Comparison of ENCODE assay signal across 8 cellular contexts in genomic region chr14:24113379-24113800, GRCh38. TPM values are rescaled to one million over a fixed set of nuclear protein-coding genes. Genes with fewer than 3 reads are reported as not detected.
A peak's percentile ranks its signal among the peaks of the same experiment; 100 is the strongest.
DNase-seq lines count a peak whose midpoint lies in the region; ATAC-seq, FAIRE-seq and TF ChIP-seq lines count a peak whose summit lies in the region.

No MANE protein-coding gene starts in this region.

- peaks cover 22% of the 10 kb centered on the region for H3K4me1 Mint-ChIP-seq in mesothelial cell of epicardium

- H3K9me3 ChIP-seq in A549 (no peaks in the 10 kb centered on the region), HUES64 (ENCODE audit: insufficient read depth, low read depth, low read length) (no peaks in the 10 kb centered on the region), breast epithelium (no peaks in the 10 kb centered on the region)

- 42% methylated on average over 15 of the region's 15 CpGs for WGBS in A549 (ENCODE audit: missing lambda C conversion rate)
- WGBS in HUES64 = 19% methylated on average over 15 of the region's 15 CpGs

- H3K4me3 Mint-ChIP-seq in mesothelial cell of epicardium = peak overlapping the region; percentile 90

- H3K27me3 ChIP-seq in HUES64 (ENCODE audit: insufficient read depth, low read length) (no peaks in the 10 kb centered on the region), breast epithelium (no peaks in the 10 kb centered on the region)

- H3K9ac ChIP-seq in HUES64 (ENCODE audit: low read depth, low read length) = peak overlapping the region; percentile 70

- H3K4me1 ChIP-seq in A549 = peaks cover 17% of the 10 kb centered on the region; the same call in 1 of the 3 replicates
- H3K4me1 ChIP-seq in HUES64 (ENCODE audit: insufficient read depth, low read length) = peaks cover 5% of the 10 kb centered on the region; the same call in 1 of the 2 replicates
- peaks cover 4 to 17% of the 10 kb centered on the region in 2 donors for H3K4me1 ChIP-seq in breast epithelium

- ATAC-seq in A549 = peak; percentile 14 to 24; a peak in 5 of 6 replicates
- no peak for ATAC-seq in esophagus mucosa
- no peak for ATAC-seq in HG03342 (IDR thresholded peaks at IDR 0.05; ENCODE audit: unreplicated experiment)

- CTCF ChIA-PET in A549 (lab: Yijun Ruan, JAX) = interaction anchor here (1.1 to 5.6 kb wide), 5 partner anchors 11 to 58 kb away, joined by 4 to 44 read pairs (median 6); partner anchors contain the start of gene IRF9

- H3K27me3 Mint-ChIP-seq in mesothelial cell of epicardium (ENCODE audit: low read depth) = peaks cover 2% of the 10 kb centered on the region

- no peak for DNase-seq in A549 (ENCODE audit: low read depth in 1 of 2, low spot score in 1 of 2)
- no peak for DNase-seq in breast epithelium (ENCODE audit: low spot score in 2 of 2)
- no peak for DNase-seq in mesothelial cell of epicardium (ENCODE audit: low spot score in 2 of 2, unreplicated experiment in 2 of 2)
- DNase-seq in GM19238 (ENCODE audit: insufficient read length, low spot score) = no peak
- DNase-seq in GM20000 (ENCODE audit: low spot score) = no peak

- no peaks in the 10 kb centered on the region for H3K36me3 Mint-ChIP-seq in mesothelial cell of epicardium

- H3K9me3 Mint-ChIP-seq in mesothelial cell of epicardium = no peaks in the 10 kb centered on the region

- H3K27ac ChIP-seq in A549 (peak overlapping the region; percentile 95 to 96), HUES64 (ENCODE audit: low read depth, low read length) (peak overlapping the region; percentile 94; the same call in 1 of the 2 replicates), breast epithelium (peak overlapping the region; percentile 98 to 99)

- H3K4me2 ChIP-seq in A549 = peak overlapping the region; percentile 78

- no peak for FAIRE-seq in A549 (lab: Jason Lieb, UNC)

- peak overlapping the region; percentile 99 for H3K27ac Mint-ChIP-seq in mesothelial cell of epicardium

- no peak for TF ChIP-seq EP300 in A549 (IDR thresholded peaks at IDR 0.05)

- no peak for TF ChIP-seq RAD21 in A549 (conservative IDR thresholded peaks at IDR 0.05 in 1 of 2, IDR thresholded peaks at IDR 0.05 in 1 of 2)

- intact Hi-C loops in breast epithelium (cut with DNase I; ENCODE audit: low total_unique reads) = no loop called here

- TF ChIP-seq POLR2A in A549 (IDR thresholded peaks at IDR 0.05; ENCODE audit: low read length) = no peak
- TF ChIP-seq POLR2A in breast epithelium (IDR thresholded peaks at IDR 0.05) = no peak

- POLR2A ChIA-PET in A549 (lab: Yijun Ruan, JAX) = interaction anchor here (1.3 to 2.9 kb wide), 8 partner anchors 10 to 77 kb away, joined by 4 to 55 read pairs (median 22); partner anchors contain the start of genes CARMIL3, EMC9, IRF9 and PCK2

- H3K4me3 ChIP-seq in A549 = peak overlapping the region; percentile 62
- H3K4me3 ChIP-seq in HUES64 (ENCODE audit: low read length) = peak overlapping the region; percentile 89
- H3K4me3 ChIP-seq in breast epithelium = peak overlapping the region; percentile 64 to 74 (median 74)

- H3K36me3 ChIP-seq in HUES64 (ENCODE audit: insufficient read depth, low read length) (peaks cover 19% of the 10 kb centered on the region), breast epithelium (no peaks in the 10 kb centered on the region)

- TF ChIP-seq CTCF in A549 (IDR thresholded peaks at IDR 0.05) (no peak), breast epithelium (IDR thresholded peaks at IDR 0.05) (no peak), mesothelial cell of epicardium (IDR thresholded peaks at IDR 0.05; ENCODE audit: unreplicated experiment) (no peak), GM20000 (IDR thresholded peaks at IDR 0.05; ENCODE audit: extremely low read depth, missing control alignments) (no peak)

TF ChIP-seq in A549, 52 proteins besides CTCF, POLR2A, EP300 and RAD21:
- no peak for TF ChIP-seq E2F6 (IDR thresholded peaks at IDR 0.05; ENCODE audit: borderline replicate concordance, low read depth)
- no peak for TF ChIP-seq ESRRA (IDR thresholded peaks at IDR 0.05; ENCODE audit: borderline replicate concordance, low read length)
- TF ChIP-seq MAZ (IDR thresholded peaks at IDR 0.05; ENCODE audit: borderline replicate concordance, low read depth, low read length) = no peak
- no peak for TF ChIP-seq HOXB13 (CRISPR knock-in tag; IDR thresholded peaks at IDR 0.05; ENCODE audit: low read depth)
- TF ChIP-seq HES2 (IDR thresholded peaks at IDR 0.05) = no peak
- no peak for TF ChIP-seq PBX3 (IDR thresholded peaks at IDR 0.05)
- no peak for TF ChIP-seq BHLHE40 (IDR thresholded peaks at IDR 0.05; ENCODE audit: low read depth, low read length)
TF ChIP-seq in A549: peak in this region for 0.

RNA-seq across cellular contexts. Expression of gene DCAF11, which starts 1.2 kb away (rescaled TPM):
- 27.9 and 30.2 TPM in 2 replicates for polyA plus RNA-seq in A549 (2011; rRNA removed)
- 19.8 and 23.0 TPM in 2 replicates for polyA plus RNA-seq in A549 (2012; cell fraction: cytosol; rRNA removed)
- polyA plus RNA-seq in A549 (2012; cell fraction: nucleus; rRNA removed) = 25.8 and 32.7 TPM in 2 replicates
- polyA plus RNA-seq in A549 (2017; fragmentation: RNase III; extraction: RNeasy Plus Mini Kit Qiagen cat#74134 plus additional on column Dnase treatment) = 22.2 to 31.4 TPM (median 30.7 TPM) in 3 replicates
- polyA minus RNA-seq in A549 (2011; rRNA and poly(A)+ RNA removed) = 41.2 and 48.4 TPM in 2 replicates
- polyA plus RNA-seq in HUES64 (2013, experiment 1 of 2) = 36.6 TPM
- 41.0 TPM for polyA plus RNA-seq in HUES64 (2013, experiment 2 of 2)
- 10 to 100 TPM; 78.6 to 81.6 (median 80.9) TPM for total RNA-seq in breast epithelium
- total RNA-seq in mesothelial cell of epicardium = 62.3 to 71.1 TPM (median 63.7 TPM) in 3 replicates
- 48.2 TPM for total RNA-seq in esophagus mucosa

RNA-seq across cellular contexts. Expression of gene NRL, which starts 1.4 kb away (rescaled TPM):
- 0.86 and 0.97 TPM in 2 replicates for polyA plus RNA-seq in A549 (2011; rRNA removed)
- polyA plus RNA-seq in A549 (2012; cell fraction: cytosol; rRNA removed) = 0.66 and 1.6 TPM in 2 replicates
- polyA plus RNA-seq in A549 (2012; cell fraction: nucleus; rRNA removed) = 0.71 and 1.3 TPM in 2 replicates
- polyA plus RNA-seq in A549 (2017; fragmentation: RNase III; extraction: RNeasy Plus Mini Kit Qiagen cat#74134 plus additional on column Dnase treatment) = 0.84 to 0.93 TPM (median 0.88 TPM) in 3 replicates
- 0.95 and 1.1 TPM in 2 replicates for polyA minus RNA-seq in A549 (2011; rRNA and poly(A)+ RNA removed)
- 1.2 TPM for polyA plus RNA-seq in HUES64 (2013, experiment 1 of 2)
- 0.63 TPM for polyA plus RNA-seq in HUES64 (2013, experiment 2 of 2)
- 1 to 10 TPM; 2.1 to 5.6 (median 2.5) TPM for total RNA-seq in breast epithelium
- 1.5 to 2.0 TPM (median 1.8 TPM) in 3 replicates for total RNA-seq in mesothelial cell of epicardium
- 1.1 TPM for total RNA-seq in esophagus mucosa

RNA-seq across cellular contexts. Expression of gene FITM1, which starts 17.1 kb away (rescaled TPM):
- polyA plus RNA-seq in A549 (2011; rRNA removed) (0.06 TPM in 1 of 2 replicates, not detected in the other), A549 (2017; fragmentation: RNase III; extraction: RNeasy Plus Mini Kit Qiagen cat#74134 plus additional on column Dnase treatment) (0.36 TPM in 1 of 3 replicates, not detected in the others)
- polyA plus RNA-seq in A549 (2012; cell fraction: cytosol; rRNA removed) = 0.12 and 0.18 TPM in 2 replicates
- polyA plus RNA-seq in A549 (2012; cell fraction: nucleus; rRNA removed) = 0.94 and 1.4 TPM in 2 replicates
- polyA minus RNA-seq in A549 (2011; rRNA and poly(A)+ RNA removed) = not detected in 2 replicates
- not detected for polyA plus RNA-seq in HUES64 (2013, experiment 1 of 2)
- polyA plus RNA-seq in HUES64 (2013, experiment 2 of 2) = not detected
- total RNA-seq in breast epithelium (1 to 10 TPM; 1.2 to 2.6 (median 1.6) TPM), mesothelial cell of epicardium (0.75 to 1.5 TPM (median 1.0 TPM) in 3 replicates), esophagus mucosa (0.60 TPM)

RNA-seq across cellular contexts. Expression of gene PCK2, which starts 19.3 kb away (rescaled TPM):
- polyA plus RNA-seq in A549 (2011; rRNA removed) = 52.1 and 60.2 TPM in 2 replicates
- 35.2 and 38.7 TPM in 2 replicates for polyA plus RNA-seq in A549 (2012; cell fraction: cytosol; rRNA removed)
- 67.7 and 94.9 TPM in 2 replicates for polyA plus RNA-seq in A549 (2012; cell fraction: nucleus; rRNA removed)
- 16.9 to 20.7 TPM (median 18.8 TPM) in 3 replicates for polyA plus RNA-seq in A549 (2017; fragmentation: RNase III; extraction: RNeasy Plus Mini Kit Qiagen cat#74134 plus additional on column Dnase treatment)
- polyA minus RNA-seq in A549 (2011; rRNA and poly(A)+ RNA removed) = 93.2 and 112 TPM in 2 replicates
- polyA plus RNA-seq in HUES64 (2013, experiment 1 of 2) = 18.8 TPM
- polyA plus RNA-seq in HUES64 (2013, experiment 2 of 2) = 24.5 TPM
- total RNA-seq in breast epithelium = 10 to 100 TPM; 20.5 to 51.5 (median 24.3) TPM
- 18.9 to 22.2 TPM (median 20.6 TPM) in 3 replicates for total RNA-seq in mesothelial cell of epicardium
- 44.4 TPM for total RNA-seq in esophagus mucosa

RNA-seq across cellular contexts. Expression of gene PSME1, which starts 22.6 kb away (rescaled TPM):
- polyA plus RNA-seq in A549 (2011; rRNA removed) (77.3 and 83.6 TPM in 2 replicates), A549 (2017; fragmentation: RNase III; extraction: RNeasy Plus Mini Kit Qiagen cat#74134 plus additional on column Dnase treatment) (124 to 139 TPM (median 134 TPM) in 3 replicates)
- 97.0 and 99.2 TPM in 2 replicates for polyA plus RNA-seq in A549 (2012; cell fraction: cytosol; rRNA removed)
- 64.6 and 84.3 TPM in 2 replicates for polyA plus RNA-seq in A549 (2012; cell fraction: nucleus; rRNA removed)
- polyA minus RNA-seq in A549 (2011; rRNA and poly(A)+ RNA removed) = 31.7 and 33.6 TPM in 2 replicates
- 55.7 TPM for polyA plus RNA-seq in HUES64 (2013, experiment 1 of 2)
- polyA plus RNA-seq in HUES64 (2013, experiment 2 of 2) = 71.7 TPM
- total RNA-seq in breast epithelium (100 to 1,000 TPM in 2 of 3 donors, 10 to 100 TPM in 1; 91.1 to 151 (median 135) TPM), mesothelial cell of epicardium (148 to 154 TPM (median 154 TPM) in 3 replicates), esophagus mucosa (123 TPM)

Comparison
In these comparisons a context has a peak if more than half of its experiments do, and no peak if none do; other contexts are left out.
1. ATAC-seq: peak in A549 (2 of 2); none in esophagus mucosa (single experiment) and HG03342 (single experiment).
2. Peak in every context shown above with its lines, with median percentiles within 50 percentile points of each other: H3K27ac ChIP-seq and H3K4me3 ChIP-seq.